15 cellular contexts compared by ENCODE assay signal in genomic region chr5:160363661-160364060, GRCh38. TPM values are rescaled to one million over a fixed set of nuclear protein-coding genes. Genes with fewer than 3 reads are reported as not detected.
DNase-seq lines count a peak whose midpoint lies in the region; ATAC-seq and TF ChIP-seq lines count a peak whose summit lies in the region.
"Had no signal": no experiment of that assay in that cellular context is flagged by ENCODE, and none has a peak within 500 bp of the region (broad histone marks: within the 10 kb centered on the region; RNA-seq: fewer than 3 reads in every experiment).

No MANE protein-coding gene starts in this region.

- H3K4me1 ChIP-seq in Peyer's patch = peaks cover 0 to 16% (median 0%) of the 10 kb centered on the region in 4 donors
- peaks cover 15 to 32% (median 26%) of the 10 kb centered on the region in 4 donors for H3K4me1 ChIP-seq in esophagus muscularis mucosa
- H3K4me1 ChIP-seq in thyroid gland = peaks cover 4 to 19% of the 10 kb centered on the region in 2 donors
- H3K4me1 ChIP-seq in OCI-LY7 (ENCODE audit: insufficient read depth, low read length, poor library complexity, severe bottlenecking) = no peaks in the 10 kb centered on the region
- H3K4me1 ChIP-seq: BLaER1 treated with 17β-estradiol and CSF1 and Interleukin-3, amounts not matched to agents 10 nM and 100 nM had no signal

- peaks cover 14% of the 10 kb centered on the region for H3K27me3 Mint-ChIP-seq in neural crest cell (ENCODE audit: low read depth)

- H3K4me3 ChIP-seq in Peyer's patch (no peak overlapping the region), esophagus muscularis mucosa (no peak overlapping the region), thyroid gland (replicated peaks in 1 of 3) (no peak overlapping the region), OCI-LY7 (ENCODE audit: low read depth, low read length, poor library complexity, severe bottlenecking) (no peak overlapping the region)
- H3K4me3 ChIP-seq: BLaER1 treated with 17β-estradiol and CSF1 and Interleukin-3, amounts not matched to agents 10 nM and 100 nM had no signal

- no peaks in the 10 kb centered on the region for H4K20me1 ChIP-seq in OCI-LY7 (ENCODE audit: insufficient read depth, low read length)
- H4K20me1 ChIP-seq: BLaER1 treated with 17β-estradiol and CSF1 and Interleukin-3, amounts not matched to agents 10 nM and 100 nM had no signal

- 70% methylated on average over 9 of the region's 9 CpGs for WGBS in esophagus muscularis mucosa
- WGBS in thyroid gland, 2 donors = 79 to 85% methylated on average over 9 of the region's 9 CpGs

- POLR2A ChIA-PET in OCI-LY7 (lab: Charles Lee) = no interaction called here

- TF ChIP-seq CTCF in Peyer's patch (IDR thresholded peaks at IDR 0.05) = no peak
- TF ChIP-seq CTCF in esophagus muscularis mucosa (IDR thresholded peaks at IDR 0.05) = no peak
- no peak for TF ChIP-seq CTCF in neural crest cell (conservative IDR thresholded peaks at IDR 0.05)
- TF ChIP-seq CTCF in thyroid gland (IDR thresholded peaks at IDR 0.05) = no peak
- TF ChIP-seq CTCF in OCI-LY7 (conservative IDR thresholded peaks at IDR 0.05; ENCODE audit: low read length) = no peak

- peak overlapping the region; percentile 51 for H3K27ac Mint-ChIP-seq in neural crest cell (ENCODE audit: unreplicated experiment)
- H3K27ac Mint-ChIP-seq: T-helper 2 cell treated with Interferon-gamma antibody and Interleukin-4, amounts not matched to agents 5 μg/mL and 100 μg/mL, for 36 hours had no signal

- H3K4me1 Mint-ChIP-seq in neural crest cell = peaks cover 20% of the 10 kb centered on the region

- no peak overlapping the region for H2AFZ ChIP-seq in OCI-LY7 (ENCODE audit: low read length)

- H3K36me3 Mint-ChIP-seq in neural crest cell (ENCODE audit: low read depth) = no peaks in the 10 kb centered on the region

- H3K9me3 Mint-ChIP-seq in neural crest cell = no peaks in the 10 kb centered on the region
- H3K9me3 Mint-ChIP-seq: activated T-cell treated with anti-CD3 and anti-CD28 coated beads, Interleukin-2, amount 50 U/mL, for 4 hours; T-helper 2 cell treated with Interferon-gamma antibody and Interleukin-4, amounts not matched to agents 5 μg/mL and 100 μg/mL, for 36 hours had no signal

- intact Hi-C loops in esophagus muscularis mucosa (cut with DNase I) = no loop called here
- intact Hi-C loops in thyroid gland (cut with DNase I) = no loop called here
- intact Hi-C loops in OCI-LY7 (cut with micrococcal nuclease; ENCODE audit: unreplicated experiment) = no loop called here

- H3K79me2 ChIP-seq in OCI-LY7 (ENCODE audit: insufficient read depth, low read depth, low read length) = no peaks in the 10 kb centered on the region

- H3K9me3 ChIP-seq in Peyer's patch (no peaks in the 10 kb centered on the region), esophagus muscularis mucosa (no peaks in the 10 kb centered on the region), thyroid gland (no peaks in the 10 kb centered on the region), OCI-LY7 (ENCODE audit: low read length) (no peaks in the 10 kb centered on the region)

- H3K4me3 Mint-ChIP-seq in neural crest cell = no peak overlapping the region
- H3K4me3 Mint-ChIP-seq: activated T-cell treated with anti-CD3 and anti-CD28 coated beads, Interleukin-2, amount 50 U/mL, for 4 hours; T-helper 2 cell treated with Interferon-gamma antibody and Interleukin-4, amounts not matched to agents 5 μg/mL and 100 μg/mL, for 36 hours had no signal

- H3K27ac ChIP-seq in Peyer's patch = peak overlapping the region in 3 of 4 donors; percentile 30 to 70 (median 48)
- peak overlapping the region; percentile 47 to 71 (median 56) for H3K27ac ChIP-seq in esophagus muscularis mucosa (replicated peaks in 1 of 4)
- H3K27ac ChIP-seq in thyroid gland = peak overlapping the region in 2 of 3 donors; percentile 34 to 55
- no peak overlapping the region for H3K27ac ChIP-seq in OCI-LY7 (ENCODE audit: low read depth, low read length, poor library complexity, severe bottlenecking)
- H3K27ac ChIP-seq: BLaER1 treated with 17β-estradiol and CSF1 and Interleukin-3, amounts not matched to agents 10 nM and 100 nM; KMS-11 had no signal

- BruUV-seq in OCI-LY7 (replicated peaks; lab: Mats Ljungman, UMichigan) = no TSS peak

- TF ChIP-seq EP300 in esophagus muscularis mucosa (IDR thresholded peaks at IDR 0.05) = no peak

- H3K36me3 ChIP-seq in Peyer's patch (no peaks in the 10 kb centered on the region), esophagus muscularis mucosa (no peaks in the 10 kb centered on the region), thyroid gland (no peaks in the 10 kb centered on the region), OCI-LY7 (ENCODE audit: insufficient read depth, low read length) (no peaks in the 10 kb centered on the region)
- H3K36me3 ChIP-seq: BLaER1 treated with 17β-estradiol and CSF1 and Interleukin-3, amounts not matched to agents 10 nM and 100 nM had no signal

- TF ChIP-seq POLR2A in Peyer's patch (IDR thresholded peaks at IDR 0.05) (no peak), esophagus muscularis mucosa (IDR thresholded peaks at IDR 0.05; ENCODE audit: low read depth) (no peak), thyroid gland (IDR thresholded peaks at IDR 0.05) (no peak)

- no peak overlapping the region for H3K4me2 ChIP-seq in OCI-LY7 (ENCODE audit: low read length)
- H3K4me2 ChIP-seq: BLaER1 treated with 17β-estradiol and CSF1 and Interleukin-3, amounts not matched to agents 10 nM and 100 nM; KMS-11 had no signal

- no peak for DNase-seq in Peyer's patch
- no peak for DNase-seq in esophagus muscularis mucosa (ENCODE audit: extremely low spot score)
- no peak for DNase-seq in neural crest cell (ENCODE audit: low read depth, low spot score)
- DNase-seq in thyroid gland = no peak
- no peak for DNase-seq in NCI-H2227 treated with DMSO at 0.1 percent for 48 hours (lab: John Stamatoyannopoulos, UW)
- no peak for DNase-seq in OCI-LY7 (ENCODE audit: low spot score)
- DNase-seq in iPS-NIHi7 (ENCODE audit: extremely low spot score) = no peak
- DNase-seq: activated CD4-positive, alpha-beta T cell treated with anti-CD3 and anti-CD28 coated beads, Interleukin-2, amount 50 U/mL, for 1 hour; activated T-cell treated with anti-CD3 and anti-CD28 coated beads, Interleukin-2, amount 50 U/mL, for 4 hours; NCI-H1694 treated with DMSO at 0.1 percent for 48 hours had no signal

- CTCF ChIA-PET in OCI-LY7 (lab: Charles Lee; ENCODE audit: unreplicated experiment) = no interaction called here

- no peaks in the 10 kb centered on the region for H3K27me3 ChIP-seq in Peyer's patch
- no peaks in the 10 kb centered on the region for H3K27me3 ChIP-seq in esophagus muscularis mucosa
- H3K27me3 ChIP-seq in thyroid gland = no peaks in the 10 kb centered on the region

- ATAC-seq in HG03342 (IDR thresholded peaks at IDR 0.05; ENCODE audit: unreplicated experiment) = no peak
- ATAC-seq: activated T-cell treated with anti-CD3 and anti-CD28 coated beads, Interleukin-2, amount 50 U/mL, for 4 hours; esophagus mucosa had no signal

- H3K9me2 ChIP-seq in OCI-LY7 (ENCODE audit: insufficient read depth, low read length) = no peaks in the 10 kb centered on the region

RNA-seq across cellular contexts. Expression of gene C1QTNF2, which starts 6.8 kb away (rescaled TPM):
- total RNA-seq in Peyer's patch = 1 to 10 TPM in 1 of 4 donors, under 1 TPM in 2, not detected in 1; 0.54 to 2.8 (median 0.88) TPM
- total RNA-seq in esophagus muscularis mucosa = 1 to 10 TPM; 1.3 to 2.9 (median 2.5) TPM
- 0.42 and 0.43 TPM in 2 replicates for total RNA-seq in neural crest cell
- total RNA-seq in thyroid gland = 1 to 10 TPM in 2 of 4 donors, not detected in 2; 1.1 TPM
- not detected in 2 replicates for total RNA-seq in OCI-LY7 (2014; rRNA removed; shearing (Covaris generic))
- total RNA-seq in OCI-LY7 (2022) = not detected in 2 replicates
- total RNA-seq: activated T-cell treated with anti-CD3 and anti-CD28 coated beads, Interleukin-2, amount 50 U/mL, for 4 hours had no signal

RNA-seq across cellular contexts. Expression of gene FAM200C, which starts 36.2 kb away (rescaled TPM):
- total RNA-seq in Peyer's patch (1 to 10 TPM in 2 of 4 donors, under 1 TPM in 1, not detected in 1; 0.66 to 2.3 (median 1.1) TPM), esophagus muscularis mucosa (1 to 10 TPM; 3.0 to 9.6 (median 5.8) TPM), neural crest cell (9.1 and 9.6 TPM in 2 replicates), thyroid gland (1 to 10 TPM; 5.8 to 9.0 (median 7.2) TPM), OCI-LY7 (2022) (3.7 and 5.1 TPM in 2 replicates)
- total RNA-seq in OCI-LY7 (2014; rRNA removed; shearing (Covaris generic)) = 2.4 and 2.7 TPM in 2 replicates

RNA-seq across cellular contexts. Expression of gene CCNJL, which starts 51.3 kb away (rescaled TPM):
- total RNA-seq in Peyer's patch (10 to 100 TPM in 3 of 4 donors, 1 to 10 TPM in 1; 6.9 to 15.1 (median 12.6) TPM), esophagus muscularis mucosa (1 to 10 TPM in 3 of 4 donors, under 1 TPM in 1; 0.83 to 2.5 (median 1.3) TPM), neural crest cell (28.7 and 29.7 TPM in 2 replicates), thyroid gland (10 to 100 TPM in 2 of 4 donors, 1 to 10 TPM in 2; 6.3 to 11.8 (median 10.0) TPM), OCI-LY7 (2022) (not detected in 2 replicates)
- not detected in 2 replicates for total RNA-seq in OCI-LY7 (2014; rRNA removed; shearing (Covaris generic))

RNA-seq across cellular contexts. Expression of gene SLU7, which starts 55.2 kb away (rescaled TPM):
- total RNA-seq in Peyer's patch (10 to 100 TPM; 45.5 to 94.9 (median 61.1) TPM), esophagus muscularis mucosa (10 to 100 TPM; 43.5 to 82.0 (median 69.5) TPM), neural crest cell (26.2 and 27.1 TPM in 2 replicates), thyroid gland (100 to 1,000 TPM in 2 of 4 donors, 10 to 100 TPM in 2; 70.1 to 122 (median 96.3) TPM), OCI-LY7 (2022) (46.2 and 55.4 TPM in 2 replicates)
- 32.2 and 59.7 TPM in 2 replicates for total RNA-seq in OCI-LY7 (2014; rRNA removed; shearing (Covaris generic))

RNA-seq across cellular contexts. Expression of gene PTTG1, which starts 58.0 kb away (rescaled TPM):
- total RNA-seq in Peyer's patch = 10 to 100 TPM in 3 of 4 donors, 1 to 10 TPM in 1; 9.1 to 36.3 (median 14.4) TPM
- total RNA-seq in esophagus muscularis mucosa = 1 to 10 TPM in 3 of 4 donors, not detected in 1; 2.6 to 6.3 (median 5.5) TPM
- total RNA-seq in neural crest cell = 157 and 167 TPM in 2 replicates
- 100 to 1,000 TPM in 1 of 4 donors, 10 to 100 TPM in 3; 42.6 to 165 (median 79.4) TPM for total RNA-seq in thyroid gland
- total RNA-seq in OCI-LY7 (2014; rRNA removed; shearing (Covaris generic)) = 420 and 480 TPM in 2 replicates
- 340 and 428 TPM in 2 replicates for total RNA-seq in OCI-LY7 (2022)
